In genomic region chr10:51832652-51833383, GRCh38 we compare ENCODE assay signal across 9 cellular contexts.
DNase-seq lines count a peak whose midpoint lies in the region; ATAC-seq lines count a peak whose summit lies in the region.
"Had no signal": no experiment of that assay in that cellular context is flagged by ENCODE, and none has a peak within 500 bp of the region (broad histone marks: within the 10 kb centered on the region; RNA-seq: fewer than 3 reads in every experiment).

No MANE protein-coding gene starts in this region.

- H3K9me3 Mint-ChIP-seq in activated naive CD4-positive, alpha-beta T cell treated with anti-CD3 and anti-CD28 coated beads, Interleukin-2, amount 50 U/mL, for 72 hours, result peaks cover 5 to 6% of the 10 kb centered on the region in 2 donors

- no peak overlapping the region for H3K4me3 ChIP-seq in neuron (ENCODE audit: low read length)
- H3K4me3 ChIP-seq: SK-N-MC had no signal

- H2AFZ ChIP-seq in neuron (ENCODE audit: low read depth, low read length), result peak overlapping the region; percentile 57

- H3K27me3 ChIP-seq in neuron (ENCODE audit: insufficient read depth, low read length), result no peaks in the 10 kb centered on the region

- no peaks in the 10 kb centered on the region for H3K9me3 ChIP-seq in neuron (ENCODE audit: low read length)

- peak overlapping the region in 1 of 2 donors; percentile 17 for H3K27ac Mint-ChIP-seq in activated naive CD4-positive, alpha-beta T cell treated with anti-CD3 and anti-CD28 coated beads, Interleukin-2, amount 50 U/mL, for 72 hours

- ATAC-seq in GM18909 (IDR thresholded peaks at IDR 0.05; ENCODE audit: poor library complexity, unreplicated experiment), result peak; percentile 80
- ATAC-seq in HG03064 (IDR thresholded peaks at IDR 0.05; ENCODE audit: low read depth, unreplicated experiment), result peak; percentile 83
- ATAC-seq in activated naive CD4-positive, alpha-beta T cell treated with anti-CD3 and anti-CD28 coated beads, Interleukin-2, amount 50 U/mL, for 72 hours, result peak; percentile 58 to 98
- ATAC-seq in GM18873 (IDR thresholded peaks at IDR 0.05; ENCODE audit: low FRiP score, unreplicated experiment), result no peak

- H3K36me3 Mint-ChIP-seq in activated naive CD4-positive, alpha-beta T cell treated with anti-CD3 and anti-CD28 coated beads, Interleukin-2, amount 50 U/mL, for 72 hours, result peaks cover 0 to 6% of the 10 kb centered on the region in 2 donors

- H3K36me3 ChIP-seq in neuron (ENCODE audit: insufficient read depth, low read length), result no peaks in the 10 kb centered on the region

- DNase-seq in activated naive CD4-positive, alpha-beta T cell treated with anti-CD3 and anti-CD28 coated beads, Interleukin-2, amount 50 U/mL, for 72 hours (ENCODE audit: low spot score in 2 of 2), result no peak
- DNase-seq in D341Med (ENCODE audit: low spot score) (no peak), NCI-H146 treated with DMSO at 0.1 percent for 48 hours (lab: John Stamatoyannopoulos, UW; ENCODE audit: unreplicated experiment) (no peak)
- no peak for DNase-seq in activated CD8-positive, alpha-beta memory T cell treated with anti-CD3 and anti-CD28 coated beads for 24 hours

- peaks cover 8% of the 10 kb centered on the region for H3K4me1 ChIP-seq in neuron (ENCODE audit: insufficient read depth, low read length)
